Comparison of ENCODE assay signal across 1 cellular context in the genomic region with DNA sequence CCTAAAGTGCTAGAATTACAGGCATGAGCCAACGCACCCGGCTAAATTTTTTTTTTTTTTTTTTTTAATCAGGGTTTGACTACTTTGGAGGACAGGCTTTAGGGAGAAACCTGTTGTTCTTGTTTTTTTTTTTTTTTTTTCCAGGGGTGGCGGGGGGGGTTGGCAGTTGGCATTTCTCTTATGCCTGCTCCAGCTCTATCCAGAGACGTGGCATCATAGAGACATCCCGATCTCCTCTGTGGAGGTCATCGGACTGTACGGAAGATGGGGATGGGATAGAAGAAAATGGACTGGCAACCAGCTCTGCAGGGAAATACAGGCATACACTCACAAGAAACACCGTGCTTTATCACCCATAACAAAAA.
TF ChIP-seq lines count a peak whose summit lies in the region.

No MANE protein-coding gene starts in this region.

TF ChIP-seq in liver, 16 proteins besides CTCF, POLR2A, EP300 and RAD21 (continued from another document):
- TF ChIP-seq, protein P1, sequence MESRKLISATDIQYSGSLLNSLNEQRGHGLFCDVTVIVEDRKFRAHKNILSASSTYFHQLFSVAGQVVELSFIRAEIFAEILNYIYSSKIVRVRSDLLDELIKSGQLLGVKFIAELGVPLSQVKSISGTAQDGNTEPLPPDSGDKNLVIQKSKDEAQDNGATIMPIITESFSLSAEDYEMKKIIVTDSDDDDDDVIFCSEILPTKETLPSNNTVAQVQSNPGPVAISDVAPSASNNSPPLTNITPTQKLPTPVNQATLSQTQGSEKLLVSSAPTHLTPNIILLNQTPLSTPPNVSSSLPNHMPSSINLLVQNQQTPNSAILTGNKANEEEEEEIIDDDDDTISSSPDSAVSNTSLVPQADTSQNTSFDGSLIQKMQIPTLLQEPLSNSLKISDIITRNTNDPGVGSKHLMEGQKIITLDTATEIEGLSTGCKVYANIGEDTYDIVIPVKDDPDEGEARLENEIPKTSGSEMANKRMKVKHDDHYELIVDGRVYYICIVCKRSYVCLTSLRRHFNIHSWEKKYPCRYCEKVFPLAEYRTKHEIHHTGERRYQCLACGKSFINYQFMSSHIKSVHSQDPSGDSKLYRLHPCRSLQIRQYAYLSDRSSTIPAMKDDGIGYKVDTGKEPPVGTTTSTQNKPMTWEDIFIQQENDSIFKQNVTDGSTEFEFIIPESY (IDR thresholded peaks at IDR 0.05): no peak
- TF ChIP-seq RXRA (IDR thresholded peaks at IDR 0.05) (no peak), FOXA2 (IDR thresholded peaks at IDR 0.05) (no peak), GABPA (IDR thresholded peaks at IDR 0.05 in 1 of 2, conservative IDR thresholded peaks at IDR 0.05 in 1 of 2) (no peak), MAX (IDR thresholded peaks at IDR 0.05) (no peak), HNF4G (IDR thresholded peaks at IDR 0.05) (no peak), JUND (IDR thresholded peaks at IDR 0.05) (no peak), FOXA1 (IDR thresholded peaks at IDR 0.05) (no peak), HNF4A (conservative IDR thresholded peaks at IDR 0.05) (no peak), EGR1 (IDR thresholded peaks at IDR 0.05; ENCODE audit: low read depth in 2 of 2) (no peak)
